ENCODE assay signal across 13 cellular contexts in the genomic region with DNA sequence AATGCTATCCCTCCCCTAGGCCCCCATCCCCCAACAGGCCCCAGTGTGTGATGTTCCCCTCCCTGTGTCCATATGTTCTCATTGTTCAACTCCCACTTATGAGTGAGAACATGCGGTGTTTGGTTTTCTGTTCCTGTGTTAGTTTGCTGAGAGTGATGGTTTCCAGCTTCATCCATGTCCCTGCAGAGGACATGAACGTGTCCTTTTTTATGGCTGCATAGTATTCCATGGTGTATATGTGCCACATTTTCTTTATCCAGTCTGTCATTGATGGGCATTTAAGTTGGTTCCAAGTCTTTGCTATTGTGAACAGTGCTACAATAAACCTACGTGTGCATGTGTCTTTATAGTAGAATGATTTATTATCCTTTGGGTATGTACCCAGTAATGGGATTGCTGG. TPM values are rescaled to one million over a fixed set of nuclear protein-coding genes. Genes with fewer than 3 reads are reported as not detected.
"Had no signal": no experiment of that assay in that cellular context is flagged by ENCODE, and none has a peak within 500 bp of the region (broad histone marks: within the 10 kb centered on the region; RNA-seq: fewer than 3 reads in every experiment).

No MANE protein-coding gene starts in this region.

RNA-seq across cellular contexts. Expression of a gene that starts 12.6 kb away (rescaled TPM):
- total RNA-seq: activated CD4-positive, alpha-beta memory T cell treated with anti-CD3 and anti-CD28 coated beads, Interleukin-2, amount 10 ng/mL, durations not matched to agents 7 days and 5 days; activated CD4-positive, alpha-beta T cell treated with anti-CD3 and anti-CD28 coated beads for 36 hours; activated CD4-positive, alpha-beta T cell treated with anti-CD3 and anti-CD28 coated beads, Interleukin-2, amount 10 ng/mL, durations not matched to agents 7 days and 5 days; activated CD8-positive, alpha-beta T cell treated with anti-CD3 and anti-CD28 coated beads, Interleukin-2, amount 10 ng/mL, durations not matched to agents 7 days and 5 days; activated naive CD4-positive, alpha-beta T cell treated with anti-CD3 and anti-CD28 coated beads, Interleukin-2, amount 50 U/mL, for 72 hours; activated naive CD8-positive, alpha-beta T cell treated with anti-CD3 and anti-CD28 coated beads for 36 hours; activated T-helper 2 cell treated with anti-CD3 and anti-CD28 coated beads, Interferon-gamma antibody, Interleukin-2, Interleukin-4, amounts not matched to agents 10 μg/mL and 5 μg/mL and 100 μg/mL, durations not matched to agents 14 hours and 24 hours and 36 hours; ascending aorta; bronchial epithelial cell; cardiac muscle cell; chondrocyte; T-helper 2 cell treated with Interferon-gamma antibody and Interleukin-4, amounts not matched to agents 100 ng/mL and 5 ng/mL, for 36 hours; WTC11 had no signal
